Comparison of ENCODE assay signal across 1 cellular context in the genomic region with DNA sequence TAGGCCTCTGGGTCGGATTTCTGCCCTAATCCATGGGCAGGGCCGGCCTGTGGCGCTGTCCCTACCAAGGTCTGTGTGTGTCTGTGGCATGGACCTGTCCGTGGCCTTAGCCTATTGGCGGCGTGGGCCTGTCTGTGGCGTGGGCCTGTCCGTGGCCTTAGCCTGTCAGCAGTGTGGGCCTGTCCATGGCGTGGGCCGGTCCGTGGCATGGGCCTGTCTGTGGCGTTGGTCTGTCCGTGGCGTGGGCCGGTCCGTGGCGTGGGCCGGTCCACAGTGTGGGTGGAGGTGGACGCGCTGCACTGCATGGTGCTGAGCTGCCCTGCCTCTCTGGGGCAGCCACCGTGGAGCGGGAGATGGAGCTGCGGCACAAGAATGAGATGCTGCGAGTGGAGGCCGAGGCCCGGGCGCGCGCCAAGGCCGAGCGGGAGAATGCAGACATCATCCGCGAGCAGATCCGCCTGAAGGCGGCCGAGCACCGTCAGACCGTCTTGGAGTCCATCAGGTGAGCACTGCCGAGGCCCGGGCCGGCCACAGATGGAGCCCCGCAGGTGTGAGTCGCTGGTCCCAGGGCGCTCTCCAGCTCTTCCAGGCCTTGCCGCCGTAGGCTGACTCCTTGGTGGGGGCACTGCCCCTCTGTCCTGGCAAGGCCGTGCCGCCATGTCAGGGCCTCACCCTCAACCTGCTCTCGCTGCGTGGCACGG. TPM values are rescaled to one million over a fixed set of nuclear protein-coding genes. Genes with fewer than 3 reads are reported as not detected.
"Had no signal": no experiment of that assay in that cellular context is flagged by ENCODE, and none has a peak within 500 bp of the region (broad histone marks: within the 10 kb centered on the region; RNA-seq: fewer than 3 reads in every experiment).

No MANE protein-coding gene starts in this region.

RNA-seq across cellular contexts. Expression of a gene that starts 20.5 kb away (rescaled TPM):
- total RNA-seq: RPMI7951 had no signal
